24 cellular contexts compared by ENCODE assay signal in the genomic region with DNA sequence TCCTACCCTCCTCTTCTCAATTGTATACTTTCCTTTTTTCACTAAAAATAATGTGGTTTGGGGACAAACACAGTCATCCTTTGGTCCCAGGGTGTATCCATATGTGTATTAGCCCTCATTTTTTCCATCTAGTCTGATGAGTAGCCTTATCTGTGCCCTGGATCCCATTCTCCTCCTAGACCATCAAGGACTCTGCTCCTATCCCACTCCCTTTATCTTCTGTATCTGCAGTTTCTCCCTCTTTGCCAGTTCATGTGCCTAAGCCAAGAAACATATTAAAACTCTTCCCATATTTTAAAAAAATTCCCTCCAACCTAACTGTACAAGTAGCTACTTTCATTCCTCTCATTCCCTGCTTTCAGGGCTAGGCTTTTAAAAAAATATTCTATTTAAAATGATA. TPM values are rescaled to one million over a fixed set of nuclear protein-coding genes. Genes with fewer than 3 reads are reported as not detected.
"Had no signal": no experiment of that assay in that cellular context is flagged by ENCODE, and none has a peak within 500 bp of the region (broad histone marks: within the 10 kb centered on the region; RNA-seq: fewer than 3 reads in every experiment).

No MANE protein-coding gene starts in this region.

- H3K9ac ChIP-seq: neural progenitor cell, parathyroid adenoma had no signal

- H3K27ac ChIP-seq: esophagus squamous epithelium, gastroesophageal sphincter, left lung, lower lobe of right lung, neural progenitor cell, parathyroid adenoma, psoas muscle, right lobe of liver had no signal

- H3K9me3 ChIP-seq: esophagus squamous epithelium, gastroesophageal sphincter, left lung, lower lobe of right lung, psoas muscle, right lobe of liver had no signal

- H3K4me3 Mint-ChIP-seq: dendritic cell treated with granulocyte-macrophage colony-stimulating factor and Interleukin-4, amounts not matched to agents 40 ng/mL and 50 ng/mL, for 4 days; effector memory CD8-positive, alpha-beta T cell; immature natural killer cell; memory B cell; natural killer cell treated with Interleukin-12 subunit alpha and Interleukin-12 subunit beta and Interleukin-15 and Interleukin-18, amount 100 ng/mL, for 72 hours; neural progenitor cell; stimulated activated memory B cell treated with anti-CD40 and anti-IgM and Interleukin-4, amounts not matched to agents 10 μg/mL and 1 μg/mL and 100 μg/mL, for 72 hours; stimulated activated naive CD8-positive, alpha-beta T cell treated with anti-CD3 and anti-CD28 coated beads, Interleukin-15, Interleukin-2, amounts not matched to agents 100 ng/mL and 50 ng/mL, for 24 hours had no signal

- H3K4me1 ChIP-seq: esophagus squamous epithelium, gastroesophageal sphincter, left lung, lower lobe of right lung, neural progenitor cell, parathyroid adenoma, psoas muscle had no signal

- H2AFZ ChIP-seq: neural progenitor cell, parathyroid adenoma had no signal

- H3K27me3 Mint-ChIP-seq: dendritic cell treated with granulocyte-macrophage colony-stimulating factor and Interleukin-4, amounts not matched to agents 40 ng/mL and 50 ng/mL, for 4 days; effector memory CD8-positive, alpha-beta T cell; memory B cell; natural killer cell treated with Interleukin-12 subunit alpha and Interleukin-12 subunit beta and Interleukin-15 and Interleukin-18, amount 100 ng/mL, for 72 hours; stimulated activated memory B cell treated with anti-CD40 and anti-IgM and Interleukin-4, amounts not matched to agents 10 μg/mL and 1 μg/mL and 100 μg/mL, for 72 hours; stimulated activated naive CD8-positive, alpha-beta T cell treated with anti-CD3 and anti-CD28 coated beads, Interleukin-15, Interleukin-2, amounts not matched to agents 100 ng/mL and 50 ng/mL, for 24 hours had no signal

- H3K27ac Mint-ChIP-seq: dendritic cell treated with granulocyte-macrophage colony-stimulating factor and Interleukin-4, amounts not matched to agents 40 ng/mL and 50 ng/mL, for 4 days; effector memory CD8-positive, alpha-beta T cell; immature natural killer cell; memory B cell; natural killer cell treated with Interleukin-12 subunit alpha and Interleukin-12 subunit beta and Interleukin-15 and Interleukin-18, amount 100 ng/mL, for 72 hours; neural progenitor cell; stimulated activated memory B cell treated with anti-CD40 and anti-IgM and Interleukin-4, amounts not matched to agents 10 μg/mL and 1 μg/mL and 100 μg/mL, for 72 hours; stimulated activated naive CD8-positive, alpha-beta T cell treated with anti-CD3 and anti-CD28 coated beads, Interleukin-15, Interleukin-2, amounts not matched to agents 100 ng/mL and 50 ng/mL, for 24 hours had no signal

- H3K4me3 ChIP-seq: esophagus squamous epithelium, gastroesophageal sphincter, left lung, lower lobe of right lung, neural progenitor cell, psoas muscle, right lobe of liver had no signal

- H3K79me2 ChIP-seq: parathyroid adenoma had no signal

- H3K4me2 ChIP-seq: neural progenitor cell had no signal

- H3K27me3 ChIP-seq: esophagus squamous epithelium, gastroesophageal sphincter, left lung, neural progenitor cell, right lobe of liver had no signal

- H3K9me3 Mint-ChIP-seq: dendritic cell treated with granulocyte-macrophage colony-stimulating factor and Interleukin-4, amounts not matched to agents 40 ng/mL and 50 ng/mL, for 4 days; effector memory CD8-positive, alpha-beta T cell; immature natural killer cell; memory B cell; natural killer cell treated with Interleukin-12 subunit alpha and Interleukin-12 subunit beta and Interleukin-15 and Interleukin-18, amount 100 ng/mL, for 72 hours; neural progenitor cell; stimulated activated memory B cell treated with anti-CD40 and anti-IgM and Interleukin-4, amounts not matched to agents 10 μg/mL and 1 μg/mL and 100 μg/mL, for 72 hours; stimulated activated naive CD8-positive, alpha-beta T cell treated with anti-CD3 and anti-CD28 coated beads, Interleukin-15, Interleukin-2, amounts not matched to agents 100 ng/mL and 50 ng/mL, for 24 hours had no signal

- H3K4me1 Mint-ChIP-seq: immature natural killer cell; memory B cell; stimulated activated memory B cell treated with anti-CD40 and anti-IgM and Interleukin-4, amounts not matched to agents 10 μg/mL and 1 μg/mL and 100 μg/mL, for 72 hours had no signal

- DNase-seq: effector memory CD8-positive, alpha-beta T cell; esophagus squamous epithelium; foreskin fibroblast; immature natural killer cell; left lung; lower lobe of right lung; midbrain; nucleus accumbens; psoas muscle; retina; right lobe of liver; stimulated activated CD4-positive, alpha-beta T cell treated with anti-CD3 and anti-CD28 coated beads, Interleukin-4, amount 100 ng/mL, for 1 hour; trophoblast cell had no signal

- ATAC-seq: effector memory CD8-positive, alpha-beta T cell; gastroesophageal sphincter; left lung; lower lobe of right lung; natural killer cell treated with Interleukin-12 subunit alpha and Interleukin-12 subunit beta and Interleukin-15 and Interleukin-18, amount 100 ng/mL, for 72 hours; psoas muscle; right lobe of liver; stimulated activated memory B cell treated with anti-CD40 and anti-IgM and Interleukin-4, amounts not matched to agents 10 μg/mL and 1 μg/mL and 100 μg/mL, for 72 hours had no signal

RNA-seq across cellular contexts. Expression of a gene that starts 56.1 kb away (rescaled TPM):
- total RNA-seq: epithelial cell of proximal tubule; left lung; lower lobe of right lung; natural killer cell treated with Interleukin-12 subunit alpha and Interleukin-12 subunit beta and Interleukin-15 and Interleukin-18, amount 100 ng/mL, for 72 hours; psoas muscle; right lobe of liver; temporal lobe; urinary bladder had no signal
- polyA plus RNA-seq: immature natural killer cell, psoas muscle, urinary bladder had no signal
